In genomic region chr1:213399695-213400094, GRCh38 we compare ENCODE assay signal across 19 cellular contexts.
DNase-seq lines count a peak whose midpoint lies in the region; ATAC-seq and TF ChIP-seq lines count a peak whose summit lies in the region.
"Had no signal": no experiment of that assay in that cellular context is flagged by ENCODE, and none has a peak within 500 bp of the region (broad histone marks: within the 10 kb centered on the region; RNA-seq: fewer than 3 reads in every experiment).

No MANE protein-coding gene starts in this region.

- H3K27me3 ChIP-seq in breast epithelium (no peaks in the 10 kb centered on the region), ectodermal cell (ENCODE audit: control insufficient read depth, insufficient read depth, low read length, poor library complexity, severe bottlenecking) (no peaks in the 10 kb centered on the region), left lung (no peaks in the 10 kb centered on the region)
- H3K27me3 ChIP-seq: colonic mucosa had no signal

- no peaks in the 10 kb centered on the region for H3K9me3 Mint-ChIP-seq in MCF 10A (ENCODE audit: unreplicated experiment)
- peaks cover 8% of the 10 kb centered on the region for H3K9me3 Mint-ChIP-seq in type B pancreatic cell
- H3K9me3 Mint-ChIP-seq in stimulated activated memory B cell treated with anti-CD40 and anti-IgM and Interleukin-4, amounts not matched to agents 10 μg/mL and 1 μg/mL and 100 μg/mL, for 72 hours = peaks cover 3% of the 10 kb centered on the region
- H3K9me3 Mint-ChIP-seq: activated T-helper 2 cell treated with anti-CD3 and anti-CD28 coated beads, Interferon-gamma antibody, Interleukin-2, Interleukin-4, amounts not matched to agents 10 μg/mL and 5 μg/mL and 100 μg/mL, durations not matched to agents 14 hours and 24 hours and 36 hours had no signal

- TF ChIP-seq POLR2A in breast epithelium (IDR thresholded peaks at IDR 0.05) = no peak

- peak overlapping the region in 2 of 3 donors; percentile 20 to 35 for H3K4me3 ChIP-seq in breast epithelium
- no peak overlapping the region for H3K4me3 ChIP-seq in ectodermal cell (ENCODE audit: insufficient read depth, low read depth, low read length)
- no peak overlapping the region for H3K4me3 ChIP-seq in left lung
- H3K4me3 ChIP-seq: colonic mucosa had no signal

- WGBS in ectodermal cell, 2 experiments = 42 to 54% methylated on average over 10 of the region's 10 CpGs

- H3K27me3 Mint-ChIP-seq in MCF 10A (ENCODE audit: insufficient read depth, unreplicated experiment) (peaks cover 14% of the 10 kb centered on the region), type B pancreatic cell (no peaks in the 10 kb centered on the region)
- no peaks in the 10 kb centered on the region for H3K27me3 Mint-ChIP-seq in stimulated activated memory B cell treated with anti-CD40 and anti-IgM and Interleukin-4, amounts not matched to agents 10 μg/mL and 1 μg/mL and 100 μg/mL, for 72 hours
- H3K27me3 Mint-ChIP-seq: progenitor cell of endocrine pancreas had no signal

- H3K4me1 Mint-ChIP-seq in MCF 10A (ENCODE audit: insufficient read depth, unreplicated experiment) (no peaks in the 10 kb centered on the region), type B pancreatic cell (ENCODE audit: unreplicated experiment) (no peaks in the 10 kb centered on the region)
- H3K4me1 Mint-ChIP-seq in stimulated activated memory B cell treated with anti-CD40 and anti-IgM and Interleukin-4, amounts not matched to agents 10 μg/mL and 1 μg/mL and 100 μg/mL, for 72 hours = no peaks in the 10 kb centered on the region

- no peak overlapping the region for H3K4me3 Mint-ChIP-seq in MCF 10A (ENCODE audit: unreplicated experiment)
- H3K4me3 Mint-ChIP-seq in type B pancreatic cell = peak overlapping the region; percentile 74
- H3K4me3 Mint-ChIP-seq in stimulated activated memory B cell treated with anti-CD40 and anti-IgM and Interleukin-4, amounts not matched to agents 10 μg/mL and 1 μg/mL and 100 μg/mL, for 72 hours = no peak overlapping the region

- H3K9me3 ChIP-seq in breast epithelium (no peaks in the 10 kb centered on the region), ectodermal cell (ENCODE audit: control insufficient read depth, low read length) (no peaks in the 10 kb centered on the region), left lung (no peaks in the 10 kb centered on the region)
- H3K9me3 ChIP-seq: colonic mucosa had no signal

- intact Hi-C loops in breast epithelium (cut with DNase I; ENCODE audit: low total_unique reads) = no loop called here
- intact Hi-C loops in MCF 10A (cut with micrococcal nuclease) = no loop called here
- intact Hi-C loops in left lung (cut with DNase I) = no loop called here

- ATAC-seq in left lung = no peak
- ATAC-seq in stimulated activated memory B cell treated with anti-CD40 and anti-IgM and Interleukin-4, amounts not matched to agents 10 μg/mL and 1 μg/mL and 100 μg/mL, for 72 hours = no peak
- ATAC-seq: Panc1 had no signal

- no peak for TF ChIP-seq CTCF in breast epithelium (IDR thresholded peaks at IDR 0.05)
- TF ChIP-seq CTCF in MCF 10A (IDR thresholded peaks at IDR 0.05; ENCODE audit: unreplicated experiment) = no peak
- no peak for TF ChIP-seq CTCF in type B pancreatic cell (conservative IDR thresholded peaks at IDR 0.05)
- no peak for TF ChIP-seq CTCF in left lung (IDR thresholded peaks at IDR 0.05)

- H3K27ac ChIP-seq in breast epithelium (peak overlapping the region; percentile 59 to 68), ectodermal cell (ENCODE audit: insufficient read depth, low read depth, low read length, poor library complexity, severe bottlenecking) (peak overlapping the region; percentile 76), left lung (no peak overlapping the region)
- H3K27ac ChIP-seq: colonic mucosa, VCaP had no signal

- H3K27ac Mint-ChIP-seq in MCF 10A (ENCODE audit: low read depth, unreplicated experiment) (no peak overlapping the region), type B pancreatic cell (peak overlapping the region; percentile 81)
- no peak overlapping the region for H3K27ac Mint-ChIP-seq in stimulated activated memory B cell treated with anti-CD40 and anti-IgM and Interleukin-4, amounts not matched to agents 10 μg/mL and 1 μg/mL and 100 μg/mL, for 72 hours
- H3K27ac Mint-ChIP-seq: activated T-helper 2 cell treated with anti-CD3 and anti-CD28 coated beads, Interferon-gamma antibody, Interleukin-2, Interleukin-4, amounts not matched to agents 10 μg/mL and 5 μg/mL and 100 μg/mL, durations not matched to agents 14 hours and 24 hours and 36 hours; progenitor cell of endocrine pancreas had no signal

- H3K36me3 Mint-ChIP-seq in MCF 10A (ENCODE audit: insufficient read depth, unreplicated experiment) (no peaks in the 10 kb centered on the region), type B pancreatic cell (no peaks in the 10 kb centered on the region)
- no peaks in the 10 kb centered on the region for H3K36me3 Mint-ChIP-seq in stimulated activated memory B cell treated with anti-CD40 and anti-IgM and Interleukin-4, amounts not matched to agents 10 μg/mL and 1 μg/mL and 100 μg/mL, for 72 hours

- CTCF ChIA-PET in MCF 10A (lab: Yijun Ruan, JAX) = interaction anchor here (0.7 to 2.1 kb wide), 6 partner anchors 17 to 723 kb away, joined by 3 to 7 read pairs (median 4); no protein-coding TSS in a partner anchor

- POLR2A ChIA-PET in MCF 10A (lab: Yijun Ruan, JAX) = no interaction called here

- DNase-seq in breast epithelium (ENCODE audit: low spot score in 2 of 2) (peak in 1 of 2 donors; percentile 75), MCF 10A (ENCODE audit: unreplicated experiment) (no peak), islet precursor cell (peak; percentile 94), type B pancreatic cell (ENCODE audit: extremely low spot score, unreplicated experiment) (no peak), NCI-H2196 treated with DMSO at 0.1 percent for 48 hours (lab: John Stamatoyannopoulos, UW; ENCODE audit: unreplicated experiment) (no peak), left lung (no peak)
- DNase-seq: activated CD8-positive, alpha-beta memory T cell treated with anti-CD3 and anti-CD28 coated beads for 24 hours; colonic mucosa; DMS79 treated with DMSO at 0.1 percent for 48 hours; glutamatergic neuron; NCI-H2081; stimulated activated naive CD4-positive, alpha-beta T cell treated with Interleukin-2 at 50 U/mL for 16 hours; SW 1271 had no signal

- no peaks in the 10 kb centered on the region for H3K36me3 ChIP-seq in breast epithelium
- no peaks in the 10 kb centered on the region for H3K36me3 ChIP-seq in ectodermal cell (ENCODE audit: control insufficient read depth, insufficient read depth, low read length)
- no peaks in the 10 kb centered on the region for H3K36me3 ChIP-seq in left lung
- H3K36me3 ChIP-seq: colonic mucosa had no signal

- BruUV-seq in MCF 10A (replicated peaks; lab: Mats Ljungman, UMichigan) = no TSS peak

- H3K4me1 ChIP-seq in breast epithelium = no peaks in the 10 kb centered on the region
- peaks cover 7% of the 10 kb centered on the region for H3K4me1 ChIP-seq in ectodermal cell (ENCODE audit: control insufficient read depth, insufficient read depth, low read length)
- H3K4me1 ChIP-seq in left lung = no peaks in the 10 kb centered on the region
- H3K4me1 ChIP-seq: colonic mucosa had no signal

Comparison
In these comparisons a context has a peak if more than half of its experiments do, and no peak if none do; other contexts are left out.
1. H3K27ac ChIP-seq: peak in breast epithelium (2 of 2) and ectodermal cell (single experiment); none in left lung (0 of 2).
2. H3K4me3 ChIP-seq: peak in breast epithelium (2 of 3); none in ectodermal cell (single experiment) and left lung (0 of 2).